Comparison of ENCODE assay signal across 27 cellular contexts in the genomic region with DNA sequence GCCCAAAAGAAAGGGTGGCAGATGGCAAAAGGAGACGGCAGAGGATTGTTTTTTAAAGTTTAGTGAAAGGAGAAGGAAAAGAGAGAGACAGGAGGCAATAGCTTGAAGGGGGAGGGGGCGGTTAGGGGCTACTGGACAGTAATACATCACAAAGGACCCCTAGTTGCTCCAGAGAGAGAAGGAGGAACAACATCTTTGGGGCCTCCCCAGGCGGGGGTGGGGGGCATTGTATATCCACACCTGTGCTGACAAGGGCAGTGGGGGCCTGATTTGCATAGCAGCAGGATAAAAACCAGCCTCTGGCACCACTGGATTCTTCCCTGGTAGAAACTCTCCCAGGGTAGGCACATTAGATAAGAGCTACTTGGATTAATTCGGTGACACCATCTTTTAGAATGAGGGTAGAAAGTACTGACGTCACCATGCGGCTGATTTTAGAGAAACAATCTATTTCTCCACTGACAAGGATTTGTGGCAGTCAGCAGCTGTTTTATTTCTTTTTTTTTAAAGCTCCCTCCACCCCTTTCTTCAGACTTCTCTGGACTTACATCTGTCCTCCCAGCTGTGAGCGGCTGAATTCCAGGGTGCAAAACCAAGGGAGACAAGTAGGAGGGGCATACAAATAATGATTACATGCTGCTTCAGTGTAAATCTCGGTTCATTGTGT.
A peak's percentile ranks its signal among the peaks of the same experiment; 100 is the strongest.
DNase-seq lines count a peak whose midpoint lies in the region; ATAC-seq and TF ChIP-seq lines count a peak whose summit lies in the region.
"Had no signal": no experiment of that assay in that cellular context is flagged by ENCODE, and none has a peak within 500 bp of the region (broad histone marks: within the 10 kb centered on the region; RNA-seq: fewer than 3 reads in every experiment).

No MANE protein-coding gene starts in this region.

- peaks cover 24% of the 10 kb centered on the region; the same call in 2 of the 3 replicates for H3K4me1 Mint-ChIP-seq in GM23338
- H3K4me1 Mint-ChIP-seq: activated CD4-positive, alpha-beta T cell treated with anti-CD3 and anti-CD28 coated beads, Interleukin-2, amount 10 ng/mL, durations not matched to agents 24 days and 14 days; activated T-helper 17 cell treated with anti-CD3 and anti-CD28 coated beads, Interleukin-2, amount 50 U/mL, for 72 hours; B cell; naive B cell had no signal

- ATAC-seq in GM23338 (peak; percentile 96), heart left ventricle (peak; percentile 33 to 86 (median 60)), HG02763 (IDR thresholded peaks at IDR 0.05; ENCODE audit: unreplicated experiment) (no peak)
- ATAC-seq: activated naive CD4-positive, alpha-beta T cell treated with anti-CD3 and anti-CD28 coated beads, Interleukin-2, amount 50 U/mL, for 72 hours; activated T-helper 17 cell treated with anti-CD3 and anti-CD28 coated beads, Interleukin-2, amount 50 U/mL, for 72 hours; gastrocnemius medialis had no signal

- TF ChIP-seq CTCF in GM23338 (conservative IDR thresholded peaks at IDR 0.05; ENCODE audit: low read depth in 2 of 2) (no peak), heart left ventricle (IDR thresholded peaks at IDR 0.05) (no peak), foreskin fibroblast (IDR thresholded peaks at IDR 0.05; ENCODE audit: low read depth, low read length) (no peak)

- no peak overlapping the region for H2BK12ac ChIP-seq in trophoblast cell (ENCODE audit: low read length)

- H3K9ac ChIP-seq in trophoblast cell (ENCODE audit: low read length): no peak overlapping the region

- no peak overlapping the region; the same call in 1 of the 2 replicates for H3K27ac Mint-ChIP-seq in GM23338
- H3K27ac Mint-ChIP-seq: activated CD4-positive, alpha-beta T cell treated with anti-CD3 and anti-CD28 coated beads, Interleukin-2, amount 10 ng/mL, durations not matched to agents 24 days and 14 days; activated naive CD4-positive, alpha-beta T cell treated with anti-CD3 and anti-CD28 coated beads, Interleukin-2, amount 50 U/mL, for 72 hours; activated T-helper 17 cell treated with anti-CD3 and anti-CD28 coated beads, Interleukin-2, amount 50 U/mL, for 72 hours; B cell; HFFc6; naive B cell; T-helper 2 cell treated with Interferon-gamma antibody and Interleukin-4, amounts not matched to agents 5 μg/mL and 100 μg/mL, for 36 hours had no signal

- no peak for TF ChIP-seq POLR2A in heart left ventricle (IDR thresholded peaks at IDR 0.05)

- intact Hi-C loops in heart left ventricle (cut with DNase I): no loop called here

- H2AK5ac ChIP-seq in trophoblast cell (ENCODE audit: low read length): no peak overlapping the region

- H3K79me2 ChIP-seq in GM23338 (replicated peaks; ENCODE audit: insufficient read depth) (no peaks in the 10 kb centered on the region), trophoblast cell (ENCODE audit: control insufficient read depth, insufficient read depth, low read length, poor library complexity) (peaks cover 2% of the 10 kb centered on the region)

- no peaks in the 10 kb centered on the region for H4K20me1 ChIP-seq in GM23338 (replicated peaks; ENCODE audit: insufficient read depth)

- H3K27me3 ChIP-seq in GM23338 (ENCODE audit: insufficient read depth): no peaks in the 10 kb centered on the region
- H3K27me3 ChIP-seq in SJCRH30: no peaks in the 10 kb centered on the region
- no peaks in the 10 kb centered on the region for H3K27me3 ChIP-seq in heart left ventricle
- H3K27me3 ChIP-seq in trophoblast cell (ENCODE audit: insufficient read depth, low read length): no peaks in the 10 kb centered on the region
- H3K27me3 ChIP-seq: gastrocnemius medialis, testis, uterus had no signal

- H2AFZ ChIP-seq in GM23338 (no peak overlapping the region), trophoblast cell (ENCODE audit: insufficient read depth, low read length, poor library complexity) (no peak overlapping the region)

- H4K91ac ChIP-seq in trophoblast cell (ENCODE audit: low read depth, low read length): no peak overlapping the region

- H3K9me3 Mint-ChIP-seq in GM23338: no peaks in the 10 kb centered on the region
- H3K9me3 Mint-ChIP-seq: activated CD4-positive, alpha-beta T cell treated with anti-CD3 and anti-CD28 coated beads, Interleukin-2, amount 10 ng/mL, durations not matched to agents 24 days and 14 days; activated naive CD4-positive, alpha-beta T cell treated with anti-CD3 and anti-CD28 coated beads, Interleukin-2, amount 50 U/mL, for 72 hours; HFFc6; T-helper 2 cell treated with Interferon-gamma antibody and Interleukin-4, amounts not matched to agents 5 μg/mL and 100 μg/mL, for 36 hours had no signal

- peaks cover 7% of the 10 kb centered on the region for H3K36me3 Mint-ChIP-seq in GM23338 (ENCODE audit: low read depth)
- H3K36me3 Mint-ChIP-seq: activated naive CD4-positive, alpha-beta T cell treated with anti-CD3 and anti-CD28 coated beads, Interleukin-2, amount 50 U/mL, for 72 hours; naive B cell had no signal

- no peak overlapping the region for H3K18ac ChIP-seq in trophoblast cell (ENCODE audit: low read length)

- H3K9me3 ChIP-seq in SJCRH30 (replicated peaks) (no peaks in the 10 kb centered on the region), heart left ventricle (no peaks in the 10 kb centered on the region), trophoblast cell (ENCODE audit: insufficient read depth, low read depth, low read length) (no peaks in the 10 kb centered on the region)
- H3K9me3 ChIP-seq: gastrocnemius medialis, testis, uterus had no signal

- H4K8ac ChIP-seq in trophoblast cell (ENCODE audit: low read depth, low read length): no peak overlapping the region

- 75 to 82% (median 78%) methylated on average over 8 of the region's 8 CpGs for WGBS in heart left ventricle, 4 donors
- WGBS in trophoblast cell (ENCODE audit: extremely low coverage, insufficient coverage, insufficient read length): 100% methylated on average over 1 of the region's 8 CpGs

- peak overlapping the region; percentile 50 for H3K4me2 ChIP-seq in GM23338
- no peak overlapping the region for H3K4me2 ChIP-seq in trophoblast cell (ENCODE audit: low read length)

- H3K4me3 ChIP-seq in GM23338 (0 out of 2 replicates have a peak overlapping the region, but pooled peaks have one; percentile 11), SJCRH30 (no peak overlapping the region), heart left ventricle (no peak overlapping the region), foreskin fibroblast (ENCODE audit: low read depth in 1 of 2, low read length in 2 of 2) (no peak overlapping the region), trophoblast cell (ENCODE audit: low read depth, low read length) (no peak overlapping the region)
- H3K4me3 ChIP-seq: gastrocnemius medialis, testis, uterus had no signal

- no peak overlapping the region for H2BK5ac ChIP-seq in trophoblast cell (ENCODE audit: low read depth, low read length, poor library complexity)

- H4K12ac ChIP-seq in trophoblast cell (ENCODE audit: low read depth, low read length): no peak overlapping the region

- H3K27ac ChIP-seq in GM23338 (ENCODE audit: low read depth) (peak overlapping the region; percentile 89), SJCRH30 (peak overlapping the region; percentile 58), heart left ventricle (no peak overlapping the region), trophoblast cell (ENCODE audit: low read depth, low read length) (no peak overlapping the region)
- H3K27ac ChIP-seq: gastrocnemius medialis, testis, VCaP had no signal

- DNase-seq in GM23338 (ENCODE audit: low spot score) (peak; percentile 75), SJCRH30 (peak; percentile 74 to 78), heart left ventricle (peak in 3 of 5 donors; percentile 5 to 32 (median 32)), iPS-NIHi7 (ENCODE audit: extremely low spot score) (peak; percentile 47), foreskin fibroblast (no peak), trophoblast cell (no peak)
- no peak for DNase-seq in activated CD8-positive, alpha-beta memory T cell treated with anti-CD3 and anti-CD28 coated beads, Interleukin-2, amount 50 U/mL, for 48 hours
- DNase-seq: activated CD4-positive, alpha-beta T cell treated with anti-CD3 and anti-CD28 coated beads, Interleukin-2, amount 10 ng/mL, durations not matched to agents 24 days and 14 days; cerebellar nuclear complex; DMS53; gastrocnemius medialis; HFFc6; mesenchymal stem cell; naive B cell; NCI-H1694 treated with DMSO at 0.1 percent for 48 hours; NCI-H526 treated with DMSO at 0.1 percent for 48 hours; RPMI8226; stimulated activated CD4-positive, alpha-beta T cell treated with anti-CD3 and anti-CD28 coated beads, Interleukin-12 subunit alpha, Interleukin-12 subunit beta, amount 100 ng/mL, for 4 hours; stimulated activated naive CD4-positive, alpha-beta T cell treated with Interleukin-2 at 50 U/mL for 16 hours; testis had no signal

- peaks cover 3% of the 10 kb centered on the region for H3K27me3 Mint-ChIP-seq in GM23338 (ENCODE audit: insufficient read depth, low read depth, poor library complexity)

- H3K14ac ChIP-seq in trophoblast cell (ENCODE audit: low read length): no peak overlapping the region

- H3K4ac ChIP-seq in trophoblast cell (ENCODE audit: low read depth, low read length): no peak overlapping the region

- no peaks in the 10 kb centered on the region for H3K36me3 ChIP-seq in GM23338 (ENCODE audit: insufficient read depth)
- H3K36me3 ChIP-seq in SJCRH30: no peaks in the 10 kb centered on the region
- H3K36me3 ChIP-seq in heart left ventricle: no peaks in the 10 kb centered on the region
- no peaks in the 10 kb centered on the region for H3K36me3 ChIP-seq in trophoblast cell (ENCODE audit: control insufficient read depth in 1 of 2, insufficient read depth in 2 of 2, low read length in 2 of 2)
- H3K36me3 ChIP-seq: gastrocnemius medialis, uterus had no signal

- no peak overlapping the region for H2BK120ac ChIP-seq in trophoblast cell (ENCODE audit: insufficient read depth, low read length, poor library complexity)

- H3K9me2 ChIP-seq in GM23338 (ENCODE audit: insufficient read depth): peaks cover 32% of the 10 kb centered on the region; the same call in 1 of the 2 replicates

- no peaks in the 10 kb centered on the region for H3F3A ChIP-seq in GM23338 (replicated peaks; ENCODE audit: low read depth)

- H3K79me1 ChIP-seq in trophoblast cell (ENCODE audit: low read length): no peaks in the 10 kb centered on the region

- peak overlapping the region; percentile 23; the same call in 1 of the 3 replicates for H3K4me3 Mint-ChIP-seq in GM23338
- H3K4me3 Mint-ChIP-seq: activated CD4-positive, alpha-beta T cell treated with anti-CD3 and anti-CD28 coated beads, Interleukin-2, amount 10 ng/mL, durations not matched to agents 24 days and 14 days; activated T-helper 17 cell treated with anti-CD3 and anti-CD28 coated beads, Interleukin-2, amount 50 U/mL, for 72 hours; B cell; HFFc6; naive B cell; T-helper 2 cell treated with Interferon-gamma antibody and Interleukin-4, amounts not matched to agents 5 μg/mL and 100 μg/mL, for 36 hours had no signal

- H3K4me1 ChIP-seq in GM23338 (ENCODE audit: insufficient read depth) (peaks cover 40% of the 10 kb centered on the region), SJCRH30 (peaks cover 38% of the 10 kb centered on the region), heart left ventricle (peaks cover 0 to 16% (median 0%) of the 10 kb centered on the region in 12 donors), trophoblast cell (ENCODE audit: control insufficient read depth in 1 of 2, insufficient read depth in 2 of 2, low read length in 2 of 2) (no peaks in the 10 kb centered on the region)
- H3K4me1 ChIP-seq: gastrocnemius medialis, testis had no signal

- no peak overlapping the region for H3K23ac ChIP-seq in trophoblast cell (ENCODE audit: low read length)

TF ChIP-seq in GM23338, 12 proteins besides CTCF, POLR2A, EP300 and RAD21 (continues in another document):
- TF ChIP-seq ZNF114 (CRISPR knock-in tag; IDR thresholded peaks at IDR 0.05): peak; percentile 45; the same call in 1 of the 2 replicates

Comparison
In these comparisons a context has a peak if more than half of its experiments do, and no peak if none do; other contexts are left out.
1. DNase-seq: peak in GM23338 (single experiment), SJCRH30 (2 of 2), heart left ventricle (3 of 5) and iPS-NIHi7 (single experiment); none in foreskin fibroblast (0 of 2), trophoblast cell (0 of 2) and activated CD8-positive, alpha-beta memory T cell treated with anti-CD3 and anti-CD28 coated beads, Interleukin-2, amount 50 U/mL, for 48 hours (single experiment).
2. H3K27ac ChIP-seq: peak in GM23338 (single experiment) and SJCRH30 (single experiment); none in heart left ventricle (0 of 12) and trophoblast cell (single experiment).